In the genomic region with DNA sequence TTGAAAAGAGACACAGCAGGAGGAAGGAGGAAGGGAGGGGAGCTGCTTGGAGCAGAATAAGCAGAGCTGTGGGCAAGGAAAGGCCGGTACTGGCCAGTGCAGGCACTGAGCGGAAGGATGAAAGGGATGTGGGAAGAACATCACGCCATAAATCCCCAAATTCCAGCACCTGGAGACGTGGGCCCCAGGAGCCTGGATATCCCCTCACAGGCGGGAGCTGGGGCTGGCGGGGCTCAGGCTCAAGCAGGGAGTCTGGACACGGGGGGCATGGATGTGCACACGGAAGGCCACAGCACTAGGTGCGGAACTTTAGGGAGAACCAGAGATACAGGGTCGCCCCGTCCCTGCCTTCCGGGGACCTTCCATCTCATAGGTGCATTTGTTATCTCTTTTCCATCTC, we compare ENCODE assay signal across 33 cellular contexts. TPM values are rescaled to one million over a fixed set of nuclear protein-coding genes. Genes with fewer than 3 reads are reported as not detected.
"Had no signal": no experiment of that assay in that cellular context is flagged by ENCODE, and none has a peak within 500 bp of the region (broad histone marks: within the 10 kb centered on the region; RNA-seq: fewer than 3 reads in every experiment).

No MANE protein-coding gene starts in this region.

- H3K36me3 Mint-ChIP-seq: activated CD8-positive, alpha-beta memory T cell treated with anti-CD3 and anti-CD28 coated beads, Interleukin-2, amount 10 ng/mL, durations not matched to agents 7 days and 5 days; brain had no signal

- H3K4me3 Mint-ChIP-seq: activated CD4-positive, alpha-beta memory T cell treated with anti-CD3 and anti-CD28 coated beads, Interleukin-2, amount 10 ng/mL, durations not matched to agents 7 days and 5 days; activated CD4-positive, alpha-beta T cell treated with anti-CD3 and anti-CD28 coated beads for 36 hours; activated CD4-positive, alpha-beta T cell treated with anti-CD3 and anti-CD28 coated beads, Interleukin-2, amount 10 ng/mL, durations not matched to agents 7 days and 5 days; activated CD8-positive, alpha-beta memory T cell treated with anti-CD3 and anti-CD28 coated beads, Interleukin-2, amount 10 ng/mL, durations not matched to agents 7 days and 5 days; activated CD8-positive, alpha-beta T cell treated with anti-CD3 and anti-CD28 coated beads, Interleukin-2, amount 10 ng/mL, durations not matched to agents 7 days and 5 days; activated naive CD4-positive, alpha-beta T cell treated with anti-CD3 and anti-CD28 coated beads for 36 hours; activated naive CD8-positive, alpha-beta T cell treated with anti-CD3 and anti-CD28 coated beads for 36 hours; activated T-cell treated with anti-CD3 and anti-CD28 coated beads, Interleukin-2, amount 50 U/mL, for 24 hours; brain; central memory CD8-positive, alpha-beta T cell; T-cell; T-helper 17 cell had no signal

- H3K27ac ChIP-seq: ascending aorta, cardiac muscle cell, VCaP had no signal

- H3K9me3 ChIP-seq: ascending aorta had no signal

- H3K4me3 ChIP-seq: ascending aorta, cardiac muscle cell had no signal

- DNase-seq: activated CD4-positive, alpha-beta memory T cell treated with anti-CD3 and anti-CD28 coated beads, Interleukin-2, amount 10 ng/mL, durations not matched to agents 7 days and 5 days; activated CD4-positive, alpha-beta T cell treated with anti-CD3 and anti-CD28 coated beads for 1 hour; activated CD4-positive, alpha-beta T cell treated with anti-CD3 and anti-CD28 coated beads for 36 hours; activated CD4-positive, alpha-beta T cell treated with anti-CD3 and anti-CD28 coated beads for 48 hours; activated CD4-positive, alpha-beta T cell treated with anti-CD3 and anti-CD28 coated beads, Interleukin-2, amount 10 ng/mL, durations not matched to agents 7 days and 5 days; activated CD4-positive, alpha-beta T cell treated with anti-CD3 and anti-CD28 coated beads, Interleukin-2, amount 50 U/mL, for 48 hours; activated CD4-positive, CD25-positive, alpha-beta regulatory T cell; activated CD8-positive, alpha-beta memory T cell treated with anti-CD3 and anti-CD28 coated beads for 24 hours; activated CD8-positive, alpha-beta memory T cell treated with anti-CD3 and anti-CD28 coated beads, Interleukin-2, amount 10 ng/mL, durations not matched to agents 7 days and 5 days; activated CD8-positive, alpha-beta memory T cell treated with anti-CD3 and anti-CD28 coated beads, Interleukin-2, amount 50 U/mL, for 48 hours; activated CD8-positive, alpha-beta T cell treated with anti-CD3 and anti-CD28 coated beads, Interleukin-2, amount 10 ng/mL, durations not matched to agents 7 days and 5 days; activated effector memory CD4-positive, alpha-beta T cell treated with Interleukin-2 at 50 U/mL for 16 hours; activated gamma-delta T cell treated with Interleukin-2 at 50 U/mL for 16 hours; activated naive CD4-positive, alpha-beta T cell; activated naive CD4-positive, alpha-beta T cell treated with anti-CD3 and anti-CD28 coated beads for 36 hours; activated naive CD4-positive, alpha-beta T cell treated with anti-CD3 and anti-CD28 coated beads, Interleukin-2, amount 50 U/mL, for 16 hours; activated naive CD8-positive, alpha-beta T cell treated with anti-CD3 and anti-CD28 coated beads for 36 hours; activated T-cell treated with anti-CD3 and anti-CD28 coated beads, Interleukin-2, amount 50 U/mL, for 24 hours; activated T-cell treated with anti-CD3 and anti-CD28 coated beads, Interleukin-2, amount 50 U/mL, for 48 hours; amygdala; anterior cingulate cortex; caudate nucleus; cerebellar nuclear complex; T-cell; T-helper 17 cell had no signal

- H3K4me1 ChIP-seq: ascending aorta had no signal

- H3K27me3 ChIP-seq: ascending aorta, cardiac muscle cell had no signal

- H3K27ac Mint-ChIP-seq: activated CD4-positive, alpha-beta memory T cell treated with anti-CD3 and anti-CD28 coated beads, Interleukin-2, amount 10 ng/mL, durations not matched to agents 7 days and 5 days; activated CD4-positive, alpha-beta T cell treated with anti-CD3 and anti-CD28 coated beads for 36 hours; activated CD4-positive, alpha-beta T cell treated with anti-CD3 and anti-CD28 coated beads, Interleukin-2, amount 10 ng/mL, durations not matched to agents 7 days and 5 days; activated CD8-positive, alpha-beta memory T cell treated with anti-CD3 and anti-CD28 coated beads, Interleukin-2, amount 10 ng/mL, durations not matched to agents 7 days and 5 days; activated CD8-positive, alpha-beta T cell treated with anti-CD3 and anti-CD28 coated beads, Interleukin-2, amount 10 ng/mL, durations not matched to agents 7 days and 5 days; activated naive CD4-positive, alpha-beta T cell treated with anti-CD3 and anti-CD28 coated beads for 36 hours; activated naive CD4-positive, alpha-beta T cell treated with anti-CD3 and anti-CD28 coated beads, Interleukin-2, amount 50 U/mL, for 72 hours; activated naive CD8-positive, alpha-beta T cell treated with anti-CD3 and anti-CD28 coated beads for 36 hours; activated T-cell treated with anti-CD3 and anti-CD28 coated beads, Interleukin-2, amount 50 U/mL, for 24 hours; activated T-helper 2 cell treated with anti-CD3 and anti-CD28 coated beads, Interferon-gamma antibody, Interleukin-2, Interleukin-4, amounts not matched to agents 10 μg/mL and 5 μg/mL and 100 μg/mL, durations not matched to agents 14 hours and 24 hours and 36 hours; brain; T-cell; T-helper 17 cell had no signal

- H3K27me3 Mint-ChIP-seq: activated CD4-positive, alpha-beta T cell treated with anti-CD3 and anti-CD28 coated beads for 36 hours; activated CD4-positive, alpha-beta T cell treated with anti-CD3 and anti-CD28 coated beads, Interleukin-2, amount 10 ng/mL, durations not matched to agents 7 days and 5 days; activated CD8-positive, alpha-beta memory T cell treated with anti-CD3 and anti-CD28 coated beads, Interleukin-2, amount 10 ng/mL, durations not matched to agents 7 days and 5 days; activated naive CD8-positive, alpha-beta T cell treated with anti-CD3 and anti-CD28 coated beads for 36 hours; activated T-cell treated with anti-CD3 and anti-CD28 coated beads, Interleukin-2, amount 50 U/mL, for 24 hours; T-cell; T-helper 17 cell had no signal

- H3K4me1 Mint-ChIP-seq: activated CD4-positive, alpha-beta memory T cell treated with anti-CD3 and anti-CD28 coated beads, Interleukin-2, amount 10 ng/mL, durations not matched to agents 7 days and 5 days; activated CD4-positive, alpha-beta T cell treated with anti-CD3 and anti-CD28 coated beads for 36 hours; activated CD4-positive, alpha-beta T cell treated with anti-CD3 and anti-CD28 coated beads, Interleukin-2, amount 10 ng/mL, durations not matched to agents 7 days and 5 days; activated CD8-positive, alpha-beta memory T cell treated with anti-CD3 and anti-CD28 coated beads, Interleukin-2, amount 10 ng/mL, durations not matched to agents 7 days and 5 days; activated naive CD8-positive, alpha-beta T cell treated with anti-CD3 and anti-CD28 coated beads for 36 hours; central memory CD8-positive, alpha-beta T cell had no signal

- H3K9me3 Mint-ChIP-seq: activated naive CD4-positive, alpha-beta T cell treated with anti-CD3 and anti-CD28 coated beads, Interleukin-2, amount 50 U/mL, for 72 hours; activated T-cell treated with anti-CD3 and anti-CD28 coated beads, Interleukin-2, amount 50 U/mL, for 24 hours; central memory CD8-positive, alpha-beta T cell had no signal

- H3K36me3 ChIP-seq: ascending aorta, cardiac muscle cell had no signal

- ATAC-seq: activated CD4-positive, alpha-beta T cell treated with anti-CD3 and anti-CD28 coated beads for 36 hours; activated CD4-positive, CD25-positive, alpha-beta regulatory T cell treated with anti-CD3 and anti-CD28 coated beads, Interleukin-2, amount 50 U/mL, for 24 hours; activated CD8-positive, alpha-beta memory T cell treated with anti-CD3 and anti-CD28 coated beads, Interleukin-2, amount 10 ng/mL, durations not matched to agents 7 days and 5 days; activated CD8-positive, alpha-beta T cell treated with anti-CD3 and anti-CD28 coated beads, Interleukin-2, amount 10 ng/mL, durations not matched to agents 7 days and 5 days; activated naive CD4-positive, alpha-beta T cell treated with anti-CD3 and anti-CD28 coated beads, Interleukin-2, amount 50 U/mL, for 72 hours; T-cell; T-helper 17 cell had no signal

RNA-seq across cellular contexts. Expression of a gene that starts 7.5 kb away (rescaled TPM):
- total RNA-seq: ascending aorta had no signal
